8 cellular contexts compared by ENCODE assay signal in genomic region chr20:63894358-63895201, GRCh38. TPM values are rescaled to one million over a fixed set of nuclear protein-coding genes. Genes with fewer than 3 reads are reported as not detected.
A peak's percentile ranks its signal among the peaks of the same experiment; 100 is the strongest.
DNase-seq lines count a peak whose midpoint lies in the region; ATAC-seq and TF ChIP-seq lines count a peak whose summit lies in the region.

A gene with protein sequence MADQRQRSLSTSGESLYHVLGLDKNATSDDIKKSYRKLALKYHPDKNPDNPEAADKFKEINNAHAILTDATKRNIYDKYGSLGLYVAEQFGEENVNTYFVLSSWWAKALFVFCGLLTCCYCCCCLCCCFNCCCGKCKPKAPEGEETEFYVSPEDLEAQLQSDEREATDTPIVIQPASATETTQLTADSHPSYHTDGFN (plus strand): TSS chr20:63895126. CDS start chr20:63928346, 33,220 bp downstream.

- TF ChIP-seq CTCF in BJ (IDR thresholded peaks at IDR 0.05; ENCODE audit: insufficient read depth, low read depth, low read length): no peak
- TF ChIP-seq CTCF in colonic mucosa (IDR thresholded peaks at IDR 0.05): no peak

- peak within 1 kb of the TSS; percentile 97 for H3K27ac Mint-ChIP-seq in activated CD4-positive, alpha-beta T cell treated with anti-CD3 and anti-CD28 coated beads, Interleukin-2, amount 10 ng/mL, durations not matched to agents 7 days and 5 days

- ATAC-seq in GM19324 (IDR thresholded peaks at IDR 0.05; ENCODE audit: low FRiP score, unreplicated experiment) (peak; percentile 93), HG03460 (IDR thresholded peaks at IDR 0.05; ENCODE audit: unreplicated experiment) (peak; percentile 79), left colon (peak; percentile 88)

- CTCF ChIA-PET in BJ (lab: Yijun Ruan, JAX): interaction anchor here (0.7 to 1.5 kb wide), 3 partner anchors 10 to 172 kb away, joined by 3 to 6 read pairs (median 3); no protein-coding TSS in a partner anchor
- CTCF ChIA-PET in activated CD4-positive, alpha-beta T cell treated with anti-CD3 and anti-CD28 coated beads, Interleukin-2, amount 10 ng/mL, durations not matched to agents 7 days and 5 days (lab: Charles Lee): no interaction called here

- H3K9ac ChIP-seq in colonic mucosa (ENCODE audit: low read depth in 2 of 2, low read length in 2 of 2): peak within 1 kb of the TSS; percentile 67 to 82

- H3K36me3 Mint-ChIP-seq in activated CD4-positive, alpha-beta T cell treated with anti-CD3 and anti-CD28 coated beads, Interleukin-2, amount 10 ng/mL, durations not matched to agents 7 days and 5 days (ENCODE audit: low read depth): peaks cover 31% of the 10 kb centered on the region

- H3K4me1 ChIP-seq in colonic mucosa: peaks cover 9% of the 10 kb centered on the region

- no peaks in the 10 kb centered on the region for H3K27me3 Mint-ChIP-seq in activated CD4-positive, alpha-beta T cell treated with anti-CD3 and anti-CD28 coated beads, Interleukin-2, amount 10 ng/mL, durations not matched to agents 7 days and 5 days

- H3K27ac ChIP-seq in colonic mucosa: peak within 1 kb of the TSS; percentile 91

- peak within 1 kb of the TSS; percentile 90 for H3K4me3 Mint-ChIP-seq in activated CD4-positive, alpha-beta T cell treated with anti-CD3 and anti-CD28 coated beads, Interleukin-2, amount 10 ng/mL, durations not matched to agents 7 days and 5 days

- peaks cover 41% of the 10 kb centered on the region for H3K4me1 Mint-ChIP-seq in activated CD4-positive, alpha-beta T cell treated with anti-CD3 and anti-CD28 coated beads, Interleukin-2, amount 10 ng/mL, durations not matched to agents 7 days and 5 days

- DNase-seq in BJ (ENCODE audit: low read depth) (peak; percentile 37), NCI-H526 treated with DMSO at 0.1 percent for 48 hours (lab: John Stamatoyannopoulos, UW) (peak; percentile 87), colonic mucosa (peak; percentile 96), left colon (peak; percentile 92 to 97)
- DNase-seq in activated CD4-positive, alpha-beta T cell treated with anti-CD3 and anti-CD28 coated beads, Interleukin-2, amount 10 ng/mL, durations not matched to agents 7 days and 5 days: peak; percentile 96
- peak; percentile 85 to 95 (median 92) for DNase-seq in stimulated activated CD4-positive, alpha-beta T cell treated with anti-CD3 and anti-CD28 coated beads, Interleukin-1b, Interleukin-23, amount 100 ng/mL, for 24 hours (ENCODE audit: low read depth in 4 of 4, low spot score in 1 of 4)

- no peaks in the 10 kb centered on the region for H3K9me3 Mint-ChIP-seq in activated CD4-positive, alpha-beta T cell treated with anti-CD3 and anti-CD28 coated beads, Interleukin-2, amount 10 ng/mL, durations not matched to agents 7 days and 5 days

- H3K9me3 ChIP-seq in colonic mucosa: no peaks in the 10 kb centered on the region

- H3K27me3 ChIP-seq in BJ (ENCODE audit: control insufficient read depth, insufficient read depth, low read length) (no peaks in the 10 kb centered on the region), colonic mucosa (no peaks in the 10 kb centered on the region)

- intact Hi-C loops in colonic mucosa (cut with DNase I): no loop called here
- intact Hi-C loops in left colon (cut with DNase I, micrococcal nuclease): no loop called here

- H3K36me3 ChIP-seq in BJ (ENCODE audit: control insufficient read depth, insufficient read depth, low read length) (peaks cover 17% of the 10 kb centered on the region), colonic mucosa (peaks cover 7% of the 10 kb centered on the region)

- POLR2A ChIA-PET in BJ (lab: Charles Lee): no interaction called here
- POLR2A ChIA-PET in activated CD4-positive, alpha-beta T cell treated with anti-CD3 and anti-CD28 coated beads, Interleukin-2, amount 10 ng/mL, durations not matched to agents 7 days and 5 days (lab: Charles Lee): no interaction called here

- peak within 1 kb of the TSS; percentile 60 for H3K4me3 ChIP-seq in BJ (ENCODE audit: low read depth, low read length)
- H3K4me3 ChIP-seq in colonic mucosa: peak within 1 kb of the TSS; percentile 56

RNA-seq across cellular contexts. Expression of the gene that starts here (rescaled TPM):
- 33.7 and 45.6 TPM in 2 replicates for polyA plus RNA-seq in BJ (2011; rRNA removed)
- 43.7 and 55.2 TPM in 2 replicates for polyA minus RNA-seq in BJ (2011; rRNA and poly(A)+ RNA removed)
- total RNA-seq in activated CD4-positive, alpha-beta T cell treated with anti-CD3 and anti-CD28 coated beads, Interleukin-2, amount 10 ng/mL, durations not matched to agents 7 days and 5 days: 10 to 100 TPM; 54.0 to 58.7 TPM
- total RNA-seq in colonic mucosa (10 to 100 TPM; 58.9 to 63.9 TPM), left colon (10 to 100 TPM; 55.3 to 79.4 TPM)

Comparison
In these comparisons a context has a peak if more than half of its experiments do, and no peak if none do; other contexts are left out.
1. Peak in every context shown above with its lines: DNase-seq, ATAC-seq, H3K4me3 ChIP-seq and H3K27ac ChIP-seq.
2. DNase-seq: peak in every context shown above with its lines; median percentile 96 in activated CD4-positive, alpha-beta T cell treated with anti-CD3 and anti-CD28 coated beads, Interleukin-2, amount 10 ng/mL, durations not matched to agents 7 days and 5 days; 96 in colonic mucosa; 94 in left colon; 92 in stimulated activated CD4-positive, alpha-beta T cell treated with anti-CD3 and anti-CD28 coated beads, Interleukin-1b, Interleukin-23, amount 100 ng/mL, for 24 hours; 87 in NCI-H526 treated with DMSO at 0.1 percent for 48 hours; 37 in BJ.